ENCODE assay signal across 14 cellular contexts in the genomic region with DNA sequence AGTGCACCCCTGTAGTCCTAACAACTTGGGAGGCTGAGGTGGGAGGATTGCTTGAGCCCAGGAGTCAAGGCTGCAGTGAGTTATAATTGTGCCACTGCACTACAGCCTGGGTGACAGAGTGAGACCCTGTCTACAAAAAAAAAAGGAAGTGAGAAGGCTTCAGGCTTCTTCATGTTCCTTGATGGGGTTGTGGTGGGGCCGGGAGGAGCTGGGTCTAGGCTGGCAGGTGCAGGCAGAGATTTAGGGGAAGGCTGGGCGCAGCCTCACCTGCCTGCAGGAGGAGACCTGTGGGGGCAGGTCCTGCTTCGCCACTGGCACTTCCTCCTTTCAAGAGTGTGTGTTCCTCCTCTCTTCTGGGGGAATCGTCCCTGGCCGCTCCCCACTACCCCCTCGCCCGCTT.
DNase-seq lines count a peak whose midpoint lies in the region; ATAC-seq, FAIRE-seq and TF ChIP-seq lines count a peak whose summit lies in the region.
"Had no signal": no experiment of that assay in that cellular context is flagged by ENCODE, and none has a peak within 500 bp of the region (broad histone marks: within the 10 kb centered on the region; RNA-seq: fewer than 3 reads in every experiment).

No MANE protein-coding gene starts in this region.

- peak; percentile 26 for DNase-seq in kidney
- DNase-seq in substantia nigra (lab: John Stamatoyannopoulos, UW), result no peak
- no peak for DNase-seq in NCI-H2029 treated with DMSO at 0.1 percent for 48 hours (lab: John Stamatoyannopoulos, UW)
- no peak for DNase-seq in cerebellar nuclear complex (lab: John Stamatoyannopoulos, UW)
- no peak for DNase-seq in activated T-cell treated with anti-CD3 and anti-CD28 coated beads, Interleukin-2, amount 50 U/mL, for 1 hour
- DNase-seq: activated T-cell treated with anti-CD3 and anti-CD28 coated beads, Interleukin-2, amount 50 U/mL, for 72 hours; aorta; NCI-H345; SJCRH30 had no signal

- H3K36me3 ChIP-seq in kidney (ENCODE audit: control insufficient read depth in 1 of 2, insufficient read depth in 2 of 2, low read length in 2 of 2), result no peaks in the 10 kb centered on the region
- H3K36me3 ChIP-seq: SJCRH30 had no signal

- H3K4me3 ChIP-seq in kidney (ENCODE audit: low read length in 2 of 2), result no peak overlapping the region
- H3K4me3 ChIP-seq: SJCRH30 had no signal

- no peak for FAIRE-seq in kidney (lab: Jason Lieb, UNC)
- FAIRE-seq: G401.6 had no signal

- peak; percentile 57 for ATAC-seq in GM18858 (IDR thresholded peaks at IDR 0.05; ENCODE audit: unreplicated experiment)
- ATAC-seq in GM21786 (IDR thresholded peaks at IDR 0.05; ENCODE audit: unreplicated experiment), result peak; percentile 70
- ATAC-seq in HG03432 (IDR thresholded peaks at IDR 0.05; ENCODE audit: unreplicated experiment), result peak; percentile 64
- ATAC-seq: activated T-cell treated with anti-CD3 and anti-CD28 coated beads, Interleukin-2, amount 50 U/mL, for 72 hours had no signal

- no peak for TF ChIP-seq CTCF in kidney (IDR thresholded peaks at IDR 0.05; ENCODE audit: borderline replicate concordance, extremely low read depth, insufficient read depth)

- H3K27ac ChIP-seq in kidney (ENCODE audit: low read depth in 2 of 2, low read length in 2 of 2) (no peak overlapping the region), substantia nigra (ENCODE audit: low read depth, low read length, poor library complexity, severe bottlenecking) (no peak overlapping the region)
- H3K27ac ChIP-seq: C4-2B, SJCRH30 had no signal

- peaks cover 0 to 3% of the 10 kb centered on the region in 2 donors for H3K9me3 ChIP-seq in kidney (ENCODE audit: control insufficient read depth in 1 of 2, low read length in 2 of 2)

- intact Hi-C loops in kidney (cut with DNase I), result no loop called here

- H3K4me1 ChIP-seq in kidney (ENCODE audit: control insufficient read depth in 1 of 2, insufficient read depth in 1 of 2, low read depth in 1 of 2, low read length in 2 of 2), result no peaks in the 10 kb centered on the region
- H3K4me1 ChIP-seq: SJCRH30 had no signal

- no peak overlapping the region for H3K9ac ChIP-seq in kidney (ENCODE audit: low read length in 2 of 2)
